Comparison of ENCODE assay signal across 19 cellular contexts in genomic region chr1:111195002-111195684, GRCh38. TPM values are rescaled to one million over a fixed set of nuclear protein-coding genes. Genes with fewer than 3 reads are reported as not detected.
DNase-seq lines count a peak whose midpoint lies in the region; ATAC-seq, FAIRE-seq and TF ChIP-seq lines count a peak whose summit lies in the region.
"Had no signal": no experiment of that assay in that cellular context is flagged by ENCODE, and none has a peak within 500 bp of the region (broad histone marks: within the 10 kb centered on the region; RNA-seq: fewer than 3 reads in every experiment).

No MANE protein-coding gene starts in this region.

- peak overlapping the region; percentile 97 for H3K27ac ChIP-seq in CD4-positive, alpha-beta T cell (ENCODE audit: low read depth, low read length)
- peak overlapping the region; percentile 90 for H3K27ac ChIP-seq in naive thymus-derived CD4-positive, alpha-beta T cell (ENCODE audit: low read depth, low read length)
- H3K27ac ChIP-seq in small intestine (ENCODE audit: low read depth in 1 of 2, low read length in 1 of 2), result no peak overlapping the region
- H3K27ac ChIP-seq: thoracic aorta had no signal

- TF ChIP-seq CTCF in CD4-positive, alpha-beta T cell (IDR thresholded peaks at IDR 0.05), result no peak

- H3K4me1 ChIP-seq in naive thymus-derived CD4-positive, alpha-beta T cell (ENCODE audit: control insufficient read depth in 2 of 2, insufficient read depth in 2 of 2, low read length in 2 of 2), result peaks cover 72 to 74% of the 10 kb centered on the region in 2 donors
- peaks cover 10 to 12% of the 10 kb centered on the region in 2 donors for H3K4me1 ChIP-seq in small intestine (ENCODE audit: control insufficient read depth in 2 of 2, insufficient read depth in 1 of 2, low read depth in 1 of 2, low read length in 1 of 2)
- H3K4me1 ChIP-seq: BE2C had no signal

- no peak for ATAC-seq in CD4-positive, alpha-beta T cell (ENCODE audit: poor library complexity)
- ATAC-seq in naive thymus-derived CD4-positive, alpha-beta T cell, result no peak
- no peak for ATAC-seq in HG03097 (IDR thresholded peaks at IDR 0.05; ENCODE audit: low FRiP score, unreplicated experiment)

- peak; percentile 1 for TF ChIP-seq POLR2A in GM19099 (IDR thresholded peaks at IDR 0.05; ENCODE audit: extremely low read depth, insufficient read length, low read depth)

- no peaks in the 10 kb centered on the region for H3K9me3 Mint-ChIP-seq in CD4-positive, alpha-beta T cell
- H3K9me3 Mint-ChIP-seq in naive thymus-derived CD4-positive, alpha-beta T cell, result peaks cover 0 to 2% (median 0%) of the 10 kb centered on the region in 11 donors
- H3K9me3 Mint-ChIP-seq: brain had no signal

- H3K27me3 ChIP-seq in CD4-positive, alpha-beta T cell (ENCODE audit: control insufficient read depth, insufficient read depth, low read length), result no peaks in the 10 kb centered on the region
- no peaks in the 10 kb centered on the region for H3K27me3 ChIP-seq in naive thymus-derived CD4-positive, alpha-beta T cell (ENCODE audit: control insufficient read depth in 2 of 2, insufficient read depth in 2 of 2, low read length in 2 of 2)
- H3K27me3 ChIP-seq in small intestine (ENCODE audit: control insufficient read depth in 2 of 2, insufficient read depth in 2 of 2, low read length in 2 of 2), result no peaks in the 10 kb centered on the region
- H3K27me3 ChIP-seq: BE2C had no signal

- POLR2A ChIA-PET in CD4-positive, alpha-beta T cell (lab: Charles Lee), result interaction anchor here (1.2 to 15.0 kb wide), 3 partner anchors 9 to 27 kb away, joined by 3 to 756 read pairs (median 106); partner anchors contain the start of gene CHI3L2
- POLR2A ChIA-PET in naive thymus-derived CD4-positive, alpha-beta T cell (lab: Charles Lee), result interaction anchor here (1.3 to 26.6 kb wide), 9 partner anchors 3 to 139 kb away, joined by 3 to 1128 read pairs (median 7); partner anchors contain the start of genes CHI3L2 and DENND2D

- DNase-seq in CD4-positive, alpha-beta T cell, result no peak
- DNase-seq in brain pericyte (ENCODE audit: low read depth, low spot score) (peak; percentile 17), NCI-H1105 (lab: John Stamatoyannopoulos, UW) (no peak), AG08396 (ENCODE audit: low spot score) (no peak), small intestine (no peak)
- no peak for DNase-seq in naive thymus-derived CD4-positive, alpha-beta T cell
- DNase-seq: BE2C; effector CD4-positive, alpha-beta T cell; foreskin melanocyte; mesenchymal stem cell; NCI-H1694 treated with DMSO at 0.1 percent for 48 hours; NCI-H524; PC-9; stimulated activated CD4-positive, alpha-beta T cell treated with anti-CD3 and anti-CD28 coated beads, Interleukin-12 subunit alpha, Interleukin-12 subunit beta, amount 100 ng/mL, for 4 hours had no signal

- H3K36me3 Mint-ChIP-seq in CD4-positive, alpha-beta T cell (ENCODE audit: low read depth), result peaks cover 100% of the 10 kb centered on the region
- H3K36me3 Mint-ChIP-seq in naive thymus-derived CD4-positive, alpha-beta T cell, result peaks cover 30 to 96% (median 89%) of the 10 kb centered on the region in 5 donors
- H3K36me3 Mint-ChIP-seq: brain had no signal

- peak overlapping the region; percentile 90 for H3K27ac Mint-ChIP-seq in CD4-positive, alpha-beta T cell
- H3K27ac Mint-ChIP-seq in naive thymus-derived CD4-positive, alpha-beta T cell, result peak overlapping the region; percentile 76 to 99 (median 96)
- H3K27ac Mint-ChIP-seq: brain had no signal

- peak overlapping the region; percentile 99 for H3K4me3 Mint-ChIP-seq in CD4-positive, alpha-beta T cell
- H3K4me3 Mint-ChIP-seq in naive thymus-derived CD4-positive, alpha-beta T cell, result peak overlapping the region; percentile 90 to 100 (median 99)
- H3K4me3 Mint-ChIP-seq: brain had no signal

- intact Hi-C loops in CD4-positive, alpha-beta T cell (cut with DNase I, micrococcal nuclease), result loop anchor here in 1 of 2 experiments (5.0 kb wide), 3 partner anchors 37 to 562 kb away; partner anchors contain the start of genes CEPT1, DDX20 and DRAM2
- intact Hi-C loops in naive thymus-derived CD4-positive, alpha-beta T cell (cut with micrococcal nuclease), result loop anchor here (5.0 to 10.0 kb wide), 2 partner anchors 53 to 160 kb away; partner anchors contain the start of genes CEPT1 (in 1 of the 2) and DRAM2 (in 1 of the 2)

- WGBS in small intestine, 3 donors, result 62 to 82% (median 72%) methylated on average over 4 of the region's 4 CpGs

- CTCF ChIA-PET in CD4-positive, alpha-beta T cell (lab: Charles Lee), result interaction anchor here (1.3 to 8.1 kb wide), 3 partner anchors 11 to 23 kb away, joined by 4 to 135 read pairs (median 4); no protein-coding TSS in a partner anchor
- CTCF ChIA-PET in naive thymus-derived CD4-positive, alpha-beta T cell (lab: Charles Lee), result interaction anchor here (4.7 to 15.0 kb wide), 2 partner anchors 26 to 139 kb away, joined by 22 to 341 read pairs; partner anchors contain the start of gene CHI3L2

- peaks cover 88% of the 10 kb centered on the region for H3K4me1 Mint-ChIP-seq in CD4-positive, alpha-beta T cell (ENCODE audit: low read depth)
- H3K4me1 Mint-ChIP-seq in naive thymus-derived CD4-positive, alpha-beta T cell, result peaks cover 68 to 78% (median 74%) of the 10 kb centered on the region in 7 donors
- H3K4me1 Mint-ChIP-seq: brain had no signal

- FAIRE-seq in small intestine (lab: Jason Lieb, UNC), result no peak
- FAIRE-seq: GM12892 had no signal

- no peaks in the 10 kb centered on the region for H3K9me3 ChIP-seq in CD4-positive, alpha-beta T cell (ENCODE audit: control insufficient read depth, low read length)
- H3K9me3 ChIP-seq in naive thymus-derived CD4-positive, alpha-beta T cell (ENCODE audit: control insufficient read depth in 2 of 3, low read length in 3 of 3), result no peaks in the 10 kb centered on the region
- no peaks in the 10 kb centered on the region for H3K9me3 ChIP-seq in small intestine (ENCODE audit: control insufficient read depth, low read depth)
- H3K9me3 ChIP-seq: BE2C, thoracic aorta had no signal

- peak overlapping the region; percentile 84 for H3K4me3 ChIP-seq in naive thymus-derived CD4-positive, alpha-beta T cell (ENCODE audit: low read length)
- no peak overlapping the region for H3K4me3 ChIP-seq in small intestine (ENCODE audit: low read depth in 1 of 2, low read length in 2 of 2)
- H3K4me3 ChIP-seq: PC-9, thoracic aorta had no signal

- H3K27me3 Mint-ChIP-seq in CD4-positive, alpha-beta T cell, result no peaks in the 10 kb centered on the region
- no peaks in the 10 kb centered on the region for H3K27me3 Mint-ChIP-seq in naive thymus-derived CD4-positive, alpha-beta T cell

- peaks cover 39 to 96% (median 63%) of the 10 kb centered on the region in 3 experiments for H3K36me3 ChIP-seq in naive thymus-derived CD4-positive, alpha-beta T cell (ENCODE audit: control insufficient read depth in 2 of 3, insufficient read depth in 3 of 3, low read length in 3 of 3)
- peaks cover 8 to 49% of the 10 kb centered on the region in 2 donors for H3K36me3 ChIP-seq in small intestine (ENCODE audit: control insufficient read depth in 2 of 2, insufficient read depth in 2 of 2, low read length in 2 of 2)
- H3K36me3 ChIP-seq: BE2C, thoracic aorta had no signal

RNA-seq across cellular contexts. Expression of gene DENND2D, which starts 5.3 kb away (rescaled TPM):
- 10 to 100 TPM; 60.7 to 62.0 TPM for total RNA-seq in CD4-positive, alpha-beta T cell
- total RNA-seq in naive thymus-derived CD4-positive, alpha-beta T cell, result 100 to 1,000 TPM; 122 to 328 (median 288) TPM
- polyA plus RNA-seq in naive thymus-derived CD4-positive, alpha-beta T cell, result 100 to 1,000 TPM; 192 to 421 TPM
- polyA plus RNA-seq in small intestine, result 10 to 100 TPM; 31.3 to 54.6 (median 36.7) TPM

RNA-seq across cellular contexts. Expression of gene CHI3L2, which starts 32.4 kb away (rescaled TPM):
- total RNA-seq in CD4-positive, alpha-beta T cell, result 10 to 100 TPM; 13.9 to 15.7 TPM
- 10 to 100 TPM in 3 of 5 experiments, 1 to 10 TPM in 2; 7.0 to 38.0 (median 18.8) TPM for total RNA-seq in naive thymus-derived CD4-positive, alpha-beta T cell
- polyA plus RNA-seq in naive thymus-derived CD4-positive, alpha-beta T cell, result 100 to 1,000 TPM; 126 to 136 TPM
- 1 to 10 TPM; 1.1 to 4.7 (median 1.9) TPM for polyA plus RNA-seq in small intestine
- total RNA-seq: PC-9 had no signal

RNA-seq across cellular contexts. Expression of gene CEPT1, which starts 55.1 kb away (rescaled TPM):
- total RNA-seq in CD4-positive, alpha-beta T cell, result 10 to 100 TPM; 25.0 to 27.2 TPM
- 10 to 100 TPM; 39.1 to 57.5 (median 40.2) TPM for total RNA-seq in naive thymus-derived CD4-positive, alpha-beta T cell
- 10 to 100 TPM; 23.0 to 26.3 TPM for polyA plus RNA-seq in naive thymus-derived CD4-positive, alpha-beta T cell
- polyA plus RNA-seq in small intestine, result 10 to 100 TPM in 2 of 3 donors, 1 to 10 TPM in 1; 10.0 to 23.2 (median 13.2) TPM

RNA-seq across cellular contexts. Expression of gene DRAM2, which starts 55.2 kb away (rescaled TPM):
- 10 to 100 TPM; 35.7 to 38.7 TPM for total RNA-seq in CD4-positive, alpha-beta T cell
- total RNA-seq in naive thymus-derived CD4-positive, alpha-beta T cell, result 10 to 100 TPM; 26.9 to 51.6 (median 43.5) TPM
- polyA plus RNA-seq in naive thymus-derived CD4-positive, alpha-beta T cell, result 10 to 100 TPM; 76.4 to 87.5 TPM
- 10 to 100 TPM; 37.0 to 41.2 (median 39.3) TPM for polyA plus RNA-seq in small intestine

Comparison
In these comparisons a context has a peak if more than half of its experiments do, and no peak if none do; other contexts are left out.
1. H3K27ac ChIP-seq: peak in CD4-positive, alpha-beta T cell (single experiment) and naive thymus-derived CD4-positive, alpha-beta T cell (single experiment); none in small intestine (0 of 2).